ENCODE assay signal across 8 cellular contexts in the genomic region with DNA sequence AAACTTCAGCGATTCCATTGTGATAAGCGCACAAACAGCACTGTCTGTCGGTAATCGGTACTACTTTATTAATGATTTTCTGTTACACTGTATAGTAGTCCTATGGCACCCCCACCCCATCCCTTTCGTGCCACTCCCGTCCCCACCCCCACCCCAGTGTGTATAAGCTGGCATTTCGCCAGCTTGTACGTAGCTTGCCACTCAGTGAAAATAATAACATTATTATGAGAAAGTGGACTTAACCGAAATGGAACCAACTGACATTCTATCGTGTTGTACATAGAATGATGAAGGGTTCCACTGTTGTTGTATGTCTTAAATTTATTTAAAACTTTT. TPM values are rescaled to one million over a fixed set of nuclear protein-coding genes. Genes with fewer than 3 reads are reported as not detected.
DNase-seq lines count a peak whose midpoint lies in the region; ATAC-seq and TF ChIP-seq lines count a peak whose summit lies in the region.

No MANE protein-coding gene starts in this region.

- H3K4me3 Mint-ChIP-seq in CD4-positive, alpha-beta memory T cell = peak overlapping the region; percentile 85 to 95 (median 92)
- H3K4me3 Mint-ChIP-seq in WTC11 = peak overlapping the region; percentile 98

- CTCF ChIA-PET in CD4-positive, alpha-beta memory T cell (lab: Charles Lee; ENCODE audit: partially characterized antibody) = interaction anchor here (0.6 to 1.5 kb wide), 2 partner anchors 10 to 176 kb away, joined by 3 read pairs; no protein-coding TSS in a partner anchor
- CTCF ChIA-PET in HEK293 (lab: Yijun Ruan, JAX) (interaction anchor here (1.1 kb wide), 1 partner anchor 181 kb away, joined by 3 read pairs; no protein-coding TSS in a partner anchor), WTC11 (lab: Charles Lee) (interaction anchor here (1.2 to 1.6 kb wide), 2 partner anchors 259 to 346 kb away, joined by 3 to 7 read pairs; no protein-coding TSS in a partner anchor)

- H3K4me3 ChIP-seq in CD4-positive, alpha-beta memory T cell (ENCODE audit: low read length in 2 of 2) = peak overlapping the region; percentile 47 to 72
- H3K4me3 ChIP-seq in HEK293 (ENCODE audit: low read depth, low read length) = peak overlapping the region; percentile 62
- peak overlapping the region; percentile 80 to 95 (median 87) for H3K4me3 ChIP-seq in skeletal muscle tissue (ENCODE audit: low read length in 3 of 3)

- H3K36me3 ChIP-seq in CD4-positive, alpha-beta memory T cell (ENCODE audit: insufficient read depth, low read length) = no peaks in the 10 kb centered on the region
- H3K36me3 ChIP-seq in HEK293 (ENCODE audit: control insufficient read depth in 2 of 2, insufficient read depth in 1 of 2, low read length in 2 of 2) (peaks cover 0 to 13% of the 10 kb centered on the region in 2 experiments; a peak in 1 of 3 replicates), skeletal muscle tissue (ENCODE audit: control insufficient read depth in 3 of 3, insufficient read depth in 3 of 3, low read length in 3 of 3) (peaks cover 6 to 8% (median 7%) of the 10 kb centered on the region in 3 donors)

- H3K36me3 Mint-ChIP-seq in CD4-positive, alpha-beta memory T cell = peaks cover 8 to 19% of the 10 kb centered on the region in 2 donors
- H3K36me3 Mint-ChIP-seq in WTC11 = peaks cover 33% of the 10 kb centered on the region

- intact Hi-C loops in CD4-positive, alpha-beta memory T cell (cut with micrococcal nuclease) = loop anchor here (1.0 to 10.0 kb wide), 3 partner anchors 10 to 1049 kb away; no protein-coding TSS in a partner anchor

- peak overlapping the region; percentile 92 to 97 (median 95) for H3K27ac Mint-ChIP-seq in CD4-positive, alpha-beta memory T cell
- peak overlapping the region; percentile 85 for H3K27ac Mint-ChIP-seq in WTC11

- POLR2A ChIA-PET in CD4-positive, alpha-beta memory T cell (lab: Charles Lee; ENCODE audit: partially characterized antibody) = interaction anchor here (0.7 to 7.7 kb wide), 10 partner anchors 9 to 1367 kb away, joined by 3 to 91 read pairs (median 5); no protein-coding TSS in a partner anchor
- POLR2A ChIA-PET in HEK293 (lab: Yijun Ruan, JAX) (interaction anchor here (0.6 kb wide), 1 partner anchor 81 kb away, joined by 3 read pairs; no protein-coding TSS in a partner anchor), WTC11 (lab: Charles Lee) (interaction anchor here (0.9 to 5.7 kb wide), 4 partner anchors 53 to 259 kb away, joined by 3 to 41 read pairs (median 4); no protein-coding TSS in a partner anchor)

- peaks cover 47% of the 10 kb centered on the region for H3K4me1 ChIP-seq in CD4-positive, alpha-beta memory T cell (ENCODE audit: insufficient read depth, low read length)
- H3K4me1 ChIP-seq in HEK293 (ENCODE audit: control insufficient read depth, insufficient read depth, low read length) (no peaks in the 10 kb centered on the region), skeletal muscle tissue (ENCODE audit: control insufficient read depth in 3 of 3, insufficient read depth in 3 of 3, low read length in 3 of 3) (no peaks in the 10 kb centered on the region)

- H3K27me3 ChIP-seq in CD4-positive, alpha-beta memory T cell (ENCODE audit: insufficient read depth, low read length) = no peaks in the 10 kb centered on the region
- H3K27me3 ChIP-seq in skeletal muscle tissue (ENCODE audit: control insufficient read depth in 3 of 3, insufficient read depth in 3 of 3, low read length in 3 of 3) = no peaks in the 10 kb centered on the region

- H3K4me1 Mint-ChIP-seq in CD4-positive, alpha-beta memory T cell = peaks cover 21 to 77% (median 32%) of the 10 kb centered on the region in 4 donors
- H3K4me1 Mint-ChIP-seq in WTC11 = peaks cover 33% of the 10 kb centered on the region

- H3K27ac ChIP-seq in CD4-positive, alpha-beta memory T cell (ENCODE audit: low read depth, low read length) = peak overlapping the region; percentile 80
- H3K27ac ChIP-seq in HEK293 (ENCODE audit: extremely low read depth, low read depth, low read length) (peak overlapping the region; percentile 69), skeletal muscle tissue (ENCODE audit: low read depth, low read length) (peak overlapping the region; percentile 98)

- peak overlapping the region; percentile 91 to 94 (median 92) for H3K9ac ChIP-seq in skeletal muscle tissue (ENCODE audit: low read depth in 1 of 3, low read length in 3 of 3)

- DNase-seq in CD4-positive, alpha-beta memory T cell = no peak
- no peak for DNase-seq in WTC11 (ENCODE audit: low spot score)
- peak; percentile 59 for DNase-seq in globus pallidus (ENCODE audit: low spot score)
- DNase-seq in SW 1271 (lab: John Stamatoyannopoulos, UW) = no peak
- no peak for DNase-seq in amniotic stem cell (lab: John Stamatoyannopoulos, UW)
- no peak for DNase-seq in mesenteric fat pad (ENCODE audit: low spot score)

- H3K27me3 Mint-ChIP-seq in CD4-positive, alpha-beta memory T cell = no peaks in the 10 kb centered on the region
- H3K27me3 Mint-ChIP-seq in WTC11 (ENCODE audit: low read depth) = no peaks in the 10 kb centered on the region

- peaks cover 0 to 4% (median 0%) of the 10 kb centered on the region in 8 donors for H3K9me3 Mint-ChIP-seq in CD4-positive, alpha-beta memory T cell
- H3K9me3 Mint-ChIP-seq in WTC11 = no peaks in the 10 kb centered on the region

- no peak for ATAC-seq in WTC11

- TF ChIP-seq CTCF in HEK293 (tag by site-specific recombination; IDR thresholded peaks at IDR 0.05) = no peak
- TF ChIP-seq CTCF in WTC11 (IDR thresholded peaks at IDR 0.05) = no peak

- H3K9me3 ChIP-seq in CD4-positive, alpha-beta memory T cell (ENCODE audit: control insufficient read depth in 1 of 2, low read length in 2 of 2) = no peaks in the 10 kb centered on the region
- H3K9me3 ChIP-seq in HEK293 (ENCODE audit: control insufficient read depth, insufficient read depth, low read depth, low read length) = no peaks in the 10 kb centered on the region
- no peaks in the 10 kb centered on the region for H3K9me3 ChIP-seq in skeletal muscle tissue (ENCODE audit: control insufficient read depth in 3 of 3, low read length in 3 of 3)

TF ChIP-seq in HEK293, 187 proteins besides CTCF, POLR2A, EP300 and RAD21 (continues in another document):
- TF ChIP-seq ZNF658 (tag by site-specific recombination; IDR thresholded peaks at IDR 0.05) (no peak), ZNF664 (tag by site-specific recombination; IDR thresholded peaks at IDR 0.05) (no peak)
- TF ChIP-seq, protein P1, sequence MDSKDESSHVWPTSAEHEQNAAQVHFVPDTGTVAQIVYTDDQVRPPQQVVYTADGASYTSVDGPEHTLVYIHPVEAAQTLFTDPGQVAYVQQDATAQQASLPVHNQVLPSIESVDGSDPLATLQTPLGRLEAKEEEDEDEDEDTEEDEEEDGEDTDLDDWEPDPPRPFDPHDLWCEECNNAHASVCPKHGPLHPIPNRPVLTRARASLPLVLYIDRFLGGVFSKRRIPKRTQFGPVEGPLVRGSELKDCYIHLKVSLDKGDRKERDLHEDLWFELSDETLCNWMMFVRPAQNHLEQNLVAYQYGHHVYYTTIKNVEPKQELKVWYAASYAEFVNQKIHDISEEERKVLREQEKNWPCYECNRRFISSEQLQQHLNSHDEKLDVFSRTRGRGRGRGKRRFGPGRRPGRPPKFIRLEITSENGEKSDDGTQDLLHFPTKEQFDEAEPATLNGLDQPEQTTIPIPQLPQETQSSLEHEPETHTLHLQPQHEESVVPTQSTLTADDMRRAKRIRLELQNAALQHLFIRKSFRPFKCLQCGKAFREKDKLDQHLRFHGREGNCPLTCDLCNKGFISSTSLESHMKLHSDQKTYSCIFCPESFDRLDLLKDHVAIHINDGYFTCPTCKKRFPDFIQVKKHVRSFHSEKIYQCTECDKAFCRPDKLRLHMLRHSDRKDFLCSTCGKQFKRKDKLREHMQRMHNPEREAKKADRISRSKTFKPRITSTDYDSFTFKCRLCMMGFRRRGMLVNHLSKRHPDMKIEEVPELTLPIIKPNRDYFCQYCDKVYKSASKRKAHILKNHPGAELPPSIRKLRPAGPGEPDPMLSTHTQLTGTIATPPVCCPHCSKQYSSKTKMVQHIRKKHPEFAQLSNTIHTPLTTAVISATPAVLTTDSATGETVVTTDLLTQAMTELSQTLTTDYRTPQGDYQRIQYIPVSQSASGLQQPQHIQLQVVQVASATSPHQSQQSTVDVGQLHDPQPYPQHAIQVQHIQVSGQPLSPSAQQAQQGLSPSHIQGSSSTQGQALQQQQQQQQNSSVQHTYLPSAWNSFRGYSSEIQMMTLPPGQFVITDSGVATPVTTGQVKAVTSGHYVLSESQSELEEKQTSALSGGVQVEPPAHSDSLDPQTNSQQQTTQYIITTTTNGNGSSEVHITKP (tag by site-specific recombination; IDR thresholded peaks at IDR 0.05) = 0 out of 2 replicates have a peak, but pooled peaks have one; percentile 7

TF ChIP-seq in WTC11, 78 proteins besides CTCF, POLR2A, EP300 and RAD21:
- TF ChIP-seq, protein P2, sequence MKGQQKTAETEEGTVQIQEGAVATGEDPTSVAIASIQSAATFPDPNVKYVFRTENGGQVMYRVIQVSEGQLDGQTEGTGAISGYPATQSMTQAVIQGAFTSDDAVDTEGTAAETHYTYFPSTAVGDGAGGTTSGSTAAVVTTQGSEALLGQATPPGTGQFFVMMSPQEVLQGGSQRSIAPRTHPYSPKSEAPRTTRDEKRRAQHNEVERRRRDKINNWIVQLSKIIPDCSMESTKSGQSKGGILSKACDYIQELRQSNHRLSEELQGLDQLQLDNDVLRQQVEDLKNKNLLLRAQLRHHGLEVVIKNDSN (CRISPR knock-in tag; IDR thresholded peaks at IDR 0.05) = no peak
- TF ChIP-seq JAZF1 (CRISPR knock-in tag; IDR thresholded peaks at IDR 0.05) (no peak), CREM (CRISPR knock-in tag; IDR thresholded peaks at IDR 0.05) (no peak)
- TF ChIP-seq, protein P3, sequence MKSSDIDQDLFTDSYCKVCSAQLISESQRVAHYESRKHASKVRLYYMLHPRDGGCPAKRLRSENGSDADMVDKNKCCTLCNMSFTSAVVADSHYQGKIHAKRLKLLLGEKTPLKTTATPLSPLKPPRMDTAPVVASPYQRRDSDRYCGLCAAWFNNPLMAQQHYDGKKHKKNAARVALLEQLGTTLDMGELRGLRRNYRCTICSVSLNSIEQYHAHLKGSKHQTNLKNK (CRISPR knock-in tag; IDR thresholded peaks at IDR 0.05) = no peak

RNA-seq across cellular contexts. Expression of a gene that starts 4.8 kb away (rescaled TPM):
- total RNA-seq in CD4-positive, alpha-beta memory T cell = 10 to 100 TPM; 64.5 to 73.8 TPM
- polyA plus RNA-seq in CD4-positive, alpha-beta memory T cell = 10 to 100 TPM; 11.9 to 27.8 TPM
- total RNA-seq in WTC11 (2021) (118 to 132 TPM (median 131 TPM) in 3 replicates), skeletal muscle tissue (14.6 TPM), mesenteric fat pad (35.0 TPM)
